ENCODE assay signal across 9 cellular contexts in the genomic region with DNA sequence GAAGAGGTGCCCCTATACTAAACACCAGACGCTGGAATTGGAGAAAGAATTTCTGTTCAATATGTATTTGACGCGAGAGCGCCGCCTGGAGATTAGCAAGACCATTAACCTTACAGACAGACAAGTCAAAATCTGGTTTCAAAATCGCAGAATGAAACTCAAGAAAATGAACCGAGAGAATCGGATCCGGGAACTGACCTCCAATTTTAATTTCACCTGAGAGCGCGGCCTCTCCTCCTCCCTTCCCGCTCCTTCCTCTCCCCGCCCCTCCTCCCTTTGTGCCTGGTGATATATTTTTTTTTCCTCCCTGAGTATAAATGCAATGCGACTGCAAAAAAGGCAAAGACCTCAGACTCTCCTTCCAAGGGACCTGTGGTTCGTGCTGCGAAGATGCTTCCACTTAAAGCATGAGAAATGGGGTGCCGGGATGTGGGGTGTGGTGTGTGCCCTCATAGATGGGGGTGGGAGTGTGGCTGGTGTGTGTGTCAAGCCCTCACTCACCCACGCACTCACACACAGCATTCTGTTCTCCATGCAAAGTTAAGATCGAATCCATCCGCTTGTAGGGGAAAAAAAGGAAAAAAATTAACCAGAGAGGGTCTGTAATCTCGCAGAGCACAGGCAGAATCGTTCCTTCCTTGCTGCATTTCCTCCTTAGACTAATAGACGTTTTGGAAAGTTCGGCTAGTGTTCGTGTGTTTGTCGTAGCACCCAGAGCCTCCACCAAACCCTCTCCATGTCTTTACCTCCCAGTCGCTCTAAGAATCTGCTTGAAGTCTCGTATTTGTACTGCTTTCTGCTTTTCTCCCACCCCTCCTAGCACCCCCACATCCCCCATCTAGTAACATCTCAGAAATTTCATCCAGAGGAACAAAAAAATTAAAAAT. TPM values are rescaled to one million over a fixed set of nuclear protein-coding genes. Genes with fewer than 3 reads are reported as not detected.
DNase-seq lines count a peak whose midpoint lies in the region; ATAC-seq lines count a peak whose summit lies in the region.
"Had no signal": no experiment of that assay in that cellular context is flagged by ENCODE, and none has a peak within 500 bp of the region (broad histone marks: within the 10 kb centered on the region; RNA-seq: fewer than 3 reads in every experiment).

No MANE protein-coding gene starts in this region.

- DNase-seq in activated CD4-positive, alpha-beta T cell treated with anti-CD3 and anti-CD28 coated beads for 36 hours = peak; percentile 71
- DNase-seq in activated CD4-positive, alpha-beta T cell treated with anti-CD3 and anti-CD28 coated beads for 1 hour = no peak
- DNase-seq in KBM-7 = peak; percentile 84
- DNase-seq in T-helper 2 cell treated with Interferon-gamma antibody and Interleukin-4, amounts not matched to agents 5 μg/mL and 100 μg/mL, for 36 hours (ENCODE audit: low spot score) = no peak
- no peak for DNase-seq in activated gamma-delta T cell treated with Interleukin-2 at 50 U/mL for 16 hours
- no peak for DNase-seq in EL

- H3K4me1 Mint-ChIP-seq in activated CD4-positive, alpha-beta T cell treated with anti-CD3 and anti-CD28 coated beads for 36 hours = peaks cover 38% of the 10 kb centered on the region
- peaks cover 32% of the 10 kb centered on the region for H3K4me1 Mint-ChIP-seq in T-helper 2 cell treated with Interferon-gamma antibody and Interleukin-4, amounts not matched to agents 5 μg/mL and 100 μg/mL, for 36 hours (ENCODE audit: low read depth)

- peaks cover 87% of the 10 kb centered on the region for H3K27me3 Mint-ChIP-seq in activated CD4-positive, alpha-beta T cell treated with anti-CD3 and anti-CD28 coated beads for 36 hours
- H3K27me3 Mint-ChIP-seq in T-helper 2 cell treated with Interferon-gamma antibody and Interleukin-4, amounts not matched to agents 5 μg/mL and 100 μg/mL, for 36 hours (ENCODE audit: low read depth) = peaks cover 95% of the 10 kb centered on the region

- in situ Hi-C loops in KBM-7 (cut with MboI; ENCODE audit: low pct_unique_long_range_greater_than_20kb, low sequenced_read_pairs) = no loop called here

- no peaks in the 10 kb centered on the region for H3K36me3 Mint-ChIP-seq in activated CD4-positive, alpha-beta T cell treated with anti-CD3 and anti-CD28 coated beads for 36 hours (ENCODE audit: low read depth)
- H3K36me3 Mint-ChIP-seq in T-helper 2 cell treated with Interferon-gamma antibody and Interleukin-4, amounts not matched to agents 5 μg/mL and 100 μg/mL, for 36 hours (ENCODE audit: low read depth) = no peaks in the 10 kb centered on the region

- no peaks in the 10 kb centered on the region for H3K9me3 ChIP-seq in iPS-15b (ENCODE audit: control insufficient read depth, insufficient read depth, low read length)
- H3K9me3 ChIP-seq: adrenal gland had no signal

- H3K9ac ChIP-seq in iPS-15b (ENCODE audit: low read depth, low read length) = no peak overlapping the region

- H3K27me3 ChIP-seq in iPS-15b (ENCODE audit: control insufficient read depth, insufficient read depth, low read length) = peaks cover 96% of the 10 kb centered on the region

- peak overlapping the region; percentile 2 for H3K4me3 Mint-ChIP-seq in activated CD4-positive, alpha-beta T cell treated with anti-CD3 and anti-CD28 coated beads for 36 hours
- H3K4me3 Mint-ChIP-seq in T-helper 2 cell treated with Interferon-gamma antibody and Interleukin-4, amounts not matched to agents 5 μg/mL and 100 μg/mL, for 36 hours = peak overlapping the region; percentile 28

- CTCF ChIA-PET in activated CD4-positive, alpha-beta T cell treated with anti-CD3 and anti-CD28 coated beads for 36 hours (lab: Charles Lee) = interaction anchor here (0.6 to 5.6 kb wide), 7 partner anchors 8 to 218 kb away, joined by 3 to 37 read pairs (median 4); partner anchors contain the start of genes HOXC5 and HOXC9

- H3K4me1 ChIP-seq in iPS-15b (ENCODE audit: control insufficient read depth, insufficient read depth, low read length) = no peaks in the 10 kb centered on the region

- intact Hi-C loops in activated CD4-positive, alpha-beta T cell treated with anti-CD3 and anti-CD28 coated beads for 36 hours (cut with DNase I, micrococcal nuclease) = loop anchor here in 1 of 2 experiments (2.0 to 5.0 kb wide), 3 partner anchors 15 to 203 kb away; partner anchors contain the start of gene HOXC4

- H3K9me3 Mint-ChIP-seq in activated CD4-positive, alpha-beta T cell treated with anti-CD3 and anti-CD28 coated beads for 36 hours (ENCODE audit: low read depth) = no peaks in the 10 kb centered on the region
- H3K9me3 Mint-ChIP-seq in T-helper 2 cell treated with Interferon-gamma antibody and Interleukin-4, amounts not matched to agents 5 μg/mL and 100 μg/mL, for 36 hours = no peaks in the 10 kb centered on the region

- no peaks in the 10 kb centered on the region for H3K36me3 ChIP-seq in iPS-15b (ENCODE audit: control insufficient read depth, insufficient read depth, low read length)
- H3K36me3 ChIP-seq: adrenal gland had no signal

- H3K27ac Mint-ChIP-seq in activated CD4-positive, alpha-beta T cell treated with anti-CD3 and anti-CD28 coated beads for 36 hours = no peak overlapping the region
- no peak overlapping the region for H3K27ac Mint-ChIP-seq in T-helper 2 cell treated with Interferon-gamma antibody and Interleukin-4, amounts not matched to agents 5 μg/mL and 100 μg/mL, for 36 hours

- H3K4me3 ChIP-seq in iPS-15b (ENCODE audit: low read depth, low read length) = peak overlapping the region; percentile 16
- H3K4me3 ChIP-seq: adrenal gland had no signal

- ATAC-seq in activated CD4-positive, alpha-beta T cell treated with anti-CD3 and anti-CD28 coated beads for 36 hours = peak; percentile 33
- ATAC-seq in GM18502 (IDR thresholded peaks at IDR 0.05; ENCODE audit: poor library complexity, unreplicated experiment) = no peak

- POLR2A ChIA-PET in activated CD4-positive, alpha-beta T cell treated with anti-CD3 and anti-CD28 coated beads for 36 hours (lab: Charles Lee) = no interaction called here

RNA-seq across cellular contexts. Expression of gene HOXC10, which starts 4.5 kb away (rescaled TPM):
- total RNA-seq in activated CD4-positive, alpha-beta T cell treated with anti-CD3 and anti-CD28 coated beads for 36 hours = not detected

RNA-seq across cellular contexts. Expression of gene HOXC9, which starts 10.5 kb away (rescaled TPM):
- not detected for total RNA-seq in activated CD4-positive, alpha-beta T cell treated with anti-CD3 and anti-CD28 coated beads for 36 hours

RNA-seq across cellular contexts. Expression of gene HOTAIR, which starts 14.7 kb away (rescaled TPM):
- total RNA-seq in activated CD4-positive, alpha-beta T cell treated with anti-CD3 and anti-CD28 coated beads for 36 hours = not detected
- total RNA-seq: adrenal gland had no signal

RNA-seq across cellular contexts. Expression of gene HOXC11, which starts 16.5 kb away (rescaled TPM):
- total RNA-seq in activated CD4-positive, alpha-beta T cell treated with anti-CD3 and anti-CD28 coated beads for 36 hours = not detected
- total RNA-seq: adrenal gland had no signal

RNA-seq across cellular contexts. Expression of gene HOXC8, which starts 19.3 kb away (rescaled TPM):
- total RNA-seq in activated CD4-positive, alpha-beta T cell treated with anti-CD3 and anti-CD28 coated beads for 36 hours = not detected

Comparison
In these comparisons a context has a peak if more than half of its experiments do, and no peak if none do; other contexts are left out.
1. DNase-seq: peak in activated CD4-positive, alpha-beta T cell treated with anti-CD3 and anti-CD28 coated beads for 36 hours (single experiment) and KBM-7 (single experiment); none in activated CD4-positive, alpha-beta T cell treated with anti-CD3 and anti-CD28 coated beads for 1 hour (single experiment), T-helper 2 cell treated with Interferon-gamma antibody and Interleukin-4, amounts not matched to agents 5 μg/mL and 100 μg/mL, for 36 hours (single experiment), activated gamma-delta T cell treated with Interleukin-2 at 50 U/mL for 16 hours (single experiment) and EL (single experiment).